ENCODE assay signal across 8 cellular contexts in the genomic region with DNA sequence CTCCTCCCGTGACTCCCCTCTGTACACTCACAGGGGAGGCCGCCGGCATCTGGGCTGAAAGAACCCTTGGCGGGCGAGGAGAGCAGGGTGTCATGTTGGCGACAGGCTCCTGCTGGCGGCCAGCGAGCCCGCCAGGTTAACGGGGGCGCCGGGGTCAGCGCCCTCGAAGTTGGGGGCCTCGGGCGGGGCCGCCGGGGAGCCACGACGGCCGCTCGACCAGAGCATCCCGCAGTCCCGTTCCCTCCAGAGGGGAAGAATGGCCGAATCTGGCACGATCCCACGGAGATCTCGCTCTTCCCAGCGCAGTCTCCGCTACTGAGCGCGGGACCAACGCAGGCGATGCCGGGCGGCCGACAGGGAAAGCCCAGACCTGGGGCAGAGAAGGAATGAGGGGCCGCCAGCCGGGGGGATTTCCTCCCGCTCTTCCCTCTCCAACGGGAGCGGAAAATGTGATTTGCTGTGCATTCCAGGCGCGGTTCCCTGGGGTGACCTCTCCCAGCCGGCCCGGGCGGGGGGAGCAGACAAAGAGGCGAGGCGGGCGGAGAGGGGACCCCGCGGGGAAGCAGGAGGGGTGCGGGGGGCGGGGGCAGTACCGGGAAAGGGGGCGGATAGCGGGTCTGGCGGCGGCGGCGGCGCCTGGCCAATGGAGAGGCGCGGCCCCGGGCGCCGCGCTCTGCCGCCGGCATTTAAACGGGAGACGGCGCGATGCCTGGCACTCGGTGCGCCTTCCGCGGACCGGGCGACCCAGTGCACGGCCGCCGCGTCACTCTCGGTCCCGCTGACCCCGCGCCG. TPM values are rescaled to one million over a fixed set of nuclear protein-coding genes. Genes with fewer than 3 reads are reported as not detected.
A peak's percentile ranks its signal among the peaks of the same experiment; 100 is the strongest.
DNase-seq lines count a peak whose midpoint lies in the region; ATAC-seq, FAIRE-seq and TF ChIP-seq lines count a peak whose summit lies in the region.

GREM1 (plus strand) TSS at position 715 of the 792 bp plus-strand sequence. CDS start 12,687 bp downstream, outside the sequence.

- H3K36me3 ChIP-seq in H1 (ENCODE audit: control insufficient read depth in 2 of 4, insufficient read depth in 4 of 4, low read length in 3 of 4) (no peaks in the 10 kb centered on the region; a peak in 1 of 8 replicates), muscle layer of colon (ENCODE audit: insufficient read depth, low read length) (no peaks in the 10 kb centered on the region), aorta (ENCODE audit: control insufficient read depth in 1 of 2, insufficient read depth in 2 of 2, low read length in 1 of 2) (no peaks in the 10 kb centered on the region)

- peaks cover 23% of the 10 kb centered on the region for H3K4me1 Mint-ChIP-seq in stimulated activated naive CD8-positive, alpha-beta T cell treated with anti-CD3 and anti-CD28 coated beads, Interleukin-15, Interleukin-2, amounts not matched to agents 100 ng/mL and 50 ng/mL, for 24 hours (ENCODE audit: low read depth)

- H2BK15ac ChIP-seq in H1 (ENCODE audit: low read length), result no peak within 1 kb of the TSS; the same call in 1 of the 2 replicates

- no peak within 1 kb of the TSS for H4K5ac ChIP-seq in H1 (ENCODE audit: insufficient read length, low read depth, low read length)

- no peaks in the 10 kb centered on the region for H3K9me3 Mint-ChIP-seq in stimulated activated naive CD8-positive, alpha-beta T cell treated with anti-CD3 and anti-CD28 coated beads, Interleukin-15, Interleukin-2, amounts not matched to agents 100 ng/mL and 50 ng/mL, for 24 hours

- no peaks in the 10 kb centered on the region for H3K79me1 ChIP-seq in H1 (ENCODE audit: low read depth, low read length)

- no peaks in the 10 kb centered on the region for H3K9me3 ChIP-seq in H1 (ENCODE audit: insufficient read depth in 2 of 2, low read depth in 1 of 2, low read length in 1 of 2)
- H3K9me3 ChIP-seq in muscle layer of colon (ENCODE audit: low read length), result no peaks in the 10 kb centered on the region
- no peaks in the 10 kb centered on the region for H3K9me3 ChIP-seq in aorta (ENCODE audit: control insufficient read depth, low read length)

- H4K91ac ChIP-seq in H1 (replicated peaks; ENCODE audit: insufficient read length, low read length), result no peak within 1 kb of the TSS

- H3K18ac ChIP-seq in H1 (ENCODE audit: extremely low read depth, low read length), result peak within 1 kb of the TSS; percentile 22; the same call in 1 of the 2 replicates

- no peak within 1 kb of the TSS for H3K9ac ChIP-seq in H1 (replicated peaks in 1 of 4; ENCODE audit: extremely low read depth in 1 of 4, low read depth in 3 of 4, low read length in 3 of 4)
- no peak within 1 kb of the TSS for H3K9ac ChIP-seq in muscle layer of colon (ENCODE audit: low read length)

- peak within 1 kb of the TSS; percentile 87 to 99 for H3K4me2 ChIP-seq in H1 (ENCODE audit: insufficient read depth in 1 of 2, low read depth in 2 of 2, low read length in 2 of 2)

- H3K79me2 ChIP-seq in H1 (ENCODE audit: control insufficient read depth in 1 of 2, insufficient read depth in 2 of 2, low read length in 2 of 2), result no peaks in the 10 kb centered on the region

- H3K56ac ChIP-seq in H1 (replicated peaks; ENCODE audit: insufficient read length, low read depth, low read length), result no peak within 1 kb of the TSS

- no peak within 1 kb of the TSS for H3K14ac ChIP-seq in H1 (ENCODE audit: insufficient read length)

- POLR2A ChIA-PET in H1 (lab: Charles Lee; ENCODE audit: partially characterized antibody), result no interaction called here

- 2% methylated on average over 43 of the region's 89 CpGs; no CpG with 5 or more reads in 1 of the 2 experiments for WGBS in H1 (ENCODE audit: extremely low coverage in 1 of 2, insufficient coverage in 1 of 2, insufficient read length in 1 of 2, insufficient replicate concordance in 2 of 2, low coverage in 1 of 2, low lambda C conversion rate in 2 of 2, missing lambda C conversion rate in 1 of 2), 2 experiments
- WGBS in aorta, 2 donors, result 2% methylated on average over 70 to 89 of the region's 89 CpGs

- DNase-seq in stimulated activated naive CD8-positive, alpha-beta T cell treated with anti-CD3 and anti-CD28 coated beads, Interleukin-15, Interleukin-2, amounts not matched to agents 100 U/mL and 50 U/mL, for 24 hours, result no peak
- DNase-seq in H1 (ENCODE audit: low read depth in 1 of 2, low spot score in 2 of 2) (peak in 1 of 2 experiments; percentile 81), aorta (peak in 1 of 2 donors; percentile 70), 8988T (no peak), SKM-1 (lab: John Stamatoyannopoulos, UW; ENCODE audit: unreplicated experiment) (no peak), kidney tubule cell (ENCODE audit: low spot score) (no peak)

- no peak for TF ChIP-seq EP300 in H1 (IDR thresholded peaks at IDR 0.05; ENCODE audit: borderline replicate concordance in 1 of 2, low read depth in 2 of 2, low read length in 2 of 2)

- peaks cover 87% of the 10 kb centered on the region for H3K27me3 Mint-ChIP-seq in stimulated activated naive CD8-positive, alpha-beta T cell treated with anti-CD3 and anti-CD28 coated beads, Interleukin-15, Interleukin-2, amounts not matched to agents 100 ng/mL and 50 ng/mL, for 24 hours

- H4K8ac ChIP-seq in H1 (ENCODE audit: extremely low read depth, insufficient read depth, low read length), result peak within 1 kb of the TSS; percentile 90

- no peak within 1 kb of the TSS for H2BK120ac ChIP-seq in H1 (replicated peaks; ENCODE audit: low read depth, low read length)

- H3K27ac Mint-ChIP-seq in stimulated activated naive CD8-positive, alpha-beta T cell treated with anti-CD3 and anti-CD28 coated beads, Interleukin-15, Interleukin-2, amounts not matched to agents 100 ng/mL and 50 ng/mL, for 24 hours, result no peak within 1 kb of the TSS

- TF ChIP-seq CTCF in H1 (IDR thresholded peaks at IDR 0.05; ENCODE audit: control extremely low read depth in 1 of 3, insufficient read depth in 1 of 3, low read depth in 1 of 3, low read length in 3 of 3), result no peak

- H2BK20ac ChIP-seq in H1 (ENCODE audit: low read length), result no peak within 1 kb of the TSS

- peaks cover 17% of the 10 kb centered on the region; the same call in 1 of the 2 replicates for H3K23me2 ChIP-seq in H1 (ENCODE audit: low read depth, low read length)

- H2AK5ac ChIP-seq in H1 (ENCODE audit: low read depth, low read length), result no peak within 1 kb of the TSS

- CTCF ChIA-PET in H1 (lab: Charles Lee; ENCODE audit: partially characterized antibody), result interaction anchor here (0.7 kb wide), 1 partner anchor 194 kb away, joined by 5 read pairs; no protein-coding TSS in a partner anchor

- peaks cover 0 to 2% of the 10 kb centered on the region in 2 experiments for H4K20me1 ChIP-seq in H1 (replicated peaks in 1 of 2; ENCODE audit: control insufficient read depth in 1 of 2, insufficient read depth in 2 of 2, low read length in 2 of 2)

- H3K4me3 Mint-ChIP-seq in stimulated activated naive CD8-positive, alpha-beta T cell treated with anti-CD3 and anti-CD28 coated beads, Interleukin-15, Interleukin-2, amounts not matched to agents 100 ng/mL and 50 ng/mL, for 24 hours, result peak within 1 kb of the TSS; percentile 28

- ATAC-seq in stimulated activated naive CD8-positive, alpha-beta T cell treated with anti-CD3 and anti-CD28 coated beads, Interleukin-15, Interleukin-2, amounts not matched to agents 100 U/mL and 50 U/mL, for 24 hours, result no peak
- ATAC-seq in aorta (ENCODE audit: low FRiP score), result peak; percentile 33

- no peak within 1 kb of the TSS for H2BK12ac ChIP-seq in H1 (ENCODE audit: low read depth, low read length)

- intact Hi-C loops in aorta (cut with DNase I), result no loop called here

- H2AFZ ChIP-seq in H1 (ENCODE audit: low read length), result peak within 1 kb of the TSS; percentile 23; the same call in 1 of the 2 replicates

- no peak within 1 kb of the TSS for H3K4ac ChIP-seq in H1 (replicated peaks; ENCODE audit: insufficient read length, low read depth, low read length)

- peaks cover 0 to 19% (median 8%) of the 10 kb centered on the region in 4 experiments; a peak in 6 of 7 replicates for H3K4me1 ChIP-seq in H1 (replicated peaks in 1 of 4; ENCODE audit: control insufficient read depth in 3 of 4, insufficient read depth in 4 of 4, low read length in 3 of 4)
- H3K4me1 ChIP-seq in muscle layer of colon (ENCODE audit: insufficient read depth, low read length), result peaks cover 4% of the 10 kb centered on the region
- no peaks in the 10 kb centered on the region for H3K4me1 ChIP-seq in aorta (ENCODE audit: control insufficient read depth in 1 of 2, insufficient read depth in 2 of 2, low read length in 2 of 2)

- H3K27ac ChIP-seq in H1 (ENCODE audit: low read depth, low read length) (no peak within 1 kb of the TSS), muscle layer of colon (ENCODE audit: low read depth, low read length) (peak within 1 kb of the TSS; percentile 38), aorta (ENCODE audit: low read depth in 1 of 2, low read length in 2 of 2) (no peak within 1 kb of the TSS)

- H3K4me3 ChIP-seq in H1 (ENCODE audit: extremely low read depth in 1 of 4, insufficient read depth in 2 of 4, low read depth in 3 of 4, low read length in 4 of 4), result peak within 1 kb of the TSS; percentile 38 to 64 (median 52)
- H3K4me3 ChIP-seq in muscle layer of colon (ENCODE audit: low read depth in 1 of 2, low read length in 2 of 2), result peak within 1 kb of the TSS; percentile 31 to 44
- H3K4me3 ChIP-seq in aorta (ENCODE audit: low read length in 2 of 2), result peak within 1 kb of the TSS; percentile 35 to 56

- no peak for FAIRE-seq in H1 (lab: Jason Lieb, UNC)

- H3K27me3 ChIP-seq in H1 (replicated peaks in 1 of 4; ENCODE audit: control insufficient read depth in 3 of 4, extremely low read depth in 1 of 4, insufficient read depth in 3 of 4, low read length in 3 of 4) (peaks cover 37 to 65% (median 54%) of the 10 kb centered on the region in 4 experiments), muscle layer of colon (ENCODE audit: control insufficient read depth in 1 of 2, insufficient read depth in 2 of 2, low read length in 2 of 2) (peaks cover 14 to 44% of the 10 kb centered on the region in 2 donors), aorta (ENCODE audit: control insufficient read depth in 1 of 2, insufficient read depth in 2 of 2, low read length in 1 of 2) (peaks cover 0 to 2% of the 10 kb centered on the region in 2 donors)

- no peak within 1 kb of the TSS for H2BK5ac ChIP-seq in H1 (ENCODE audit: low read depth, low read length)

- H3K23ac ChIP-seq in H1 (ENCODE audit: insufficient read length), result no peak within 1 kb of the TSS

- TF ChIP-seq RAD21 in H1 (IDR thresholded peaks at IDR 0.05 in 1 of 2, conservative IDR thresholded peaks at IDR 0.05 in 1 of 2; ENCODE audit: low read depth in 2 of 2, low read length in 2 of 2), result no peak

- H3K36me3 Mint-ChIP-seq in stimulated activated naive CD8-positive, alpha-beta T cell treated with anti-CD3 and anti-CD28 coated beads, Interleukin-15, Interleukin-2, amounts not matched to agents 100 ng/mL and 50 ng/mL, for 24 hours (ENCODE audit: low read depth), result no peaks in the 10 kb centered on the region

- 0 out of 3 replicates have a peak, but pooled peaks of 1 of the 2 experiments have one; percentile 28 for TF ChIP-seq POLR2A in H1 (IDR thresholded peaks at IDR 0.05; ENCODE audit: control extremely low read depth in 1 of 2, low read depth in 2 of 2, low read length in 2 of 2)

RNA-seq across cellular contexts. Expression of gene GREM1, which starts in this region (rescaled TPM):
- total RNA-seq in H1 (2021; fragmentation: NEBNext Ultra II Directional; extraction: Animal tissue kit (Norgen Biotek cat#: 25700)), result 0.57 and 1.1 TPM in 2 replicates
- 0.12 and 0.33 TPM in 2 replicates for polyA plus RNA-seq in H1 (2011; rRNA removed)
- 0.21 TPM for polyA plus RNA-seq in H1 (2011; cell fraction: cytosol; rRNA removed)
- polyA plus RNA-seq in H1 (2011; cell fraction: nucleus; rRNA removed), result 1.4 TPM
- polyA plus RNA-seq in H1 (2012, experiment 1 of 2), result 0.31 to 1.3 TPM (median 0.62 TPM) in 4 replicates
- 0.07 TPM for polyA plus RNA-seq in H1 (2012, experiment 2 of 2)
- polyA plus RNA-seq in H1 (2013, experiment 1 of 2), result 0.53 TPM
- polyA plus RNA-seq in H1 (2013, experiment 2 of 2), result 0.92 TPM
- 0.44 and 2.6 TPM in 2 replicates for polyA minus RNA-seq in H1 (2011; rRNA and poly(A)+ RNA removed)
- polyA minus RNA-seq in H1 (2011; cell fraction: cytosol; rRNA and poly(A)+ RNA removed), result 0.07 TPM
- polyA minus RNA-seq in H1 (2011; cell fraction: nucleus; rRNA and poly(A)+ RNA removed), result 0.50 TPM
- total RNA-seq in aorta, result 10 to 100 TPM; 30.1 to 35.5 TPM
- polyA plus RNA-seq in aorta, result under 1 TPM; under 0.01 to 0.08 TPM

Comparison
In these comparisons a context has a peak if more than half of its experiments do, and no peak if none do; other contexts are left out.
1. RNA of gene GREM1 (total RNA-seq): 30.1 to 35.5 TPM in aorta; 0.57 to 1.1 TPM in H1; every median in the first group is over 10 times any median in the second.
2. Peak in every context shown above with its lines, with median percentiles within 50 percentile points of each other: H3K4me3 ChIP-seq.